ENCODE assay signal across 28 cellular contexts in genomic region chr7:106231856-106232490, GRCh38.
"Had no signal": no experiment of that assay in that cellular context is flagged by ENCODE, and none has a peak within 500 bp of the region (broad histone marks: within the 10 kb centered on the region; RNA-seq: fewer than 3 reads in every experiment).

No MANE protein-coding gene starts in this region.

- H3K4me1 Mint-ChIP-seq: activated B cell treated with CpG ODN at 0.5 μM for 24 hours; activated naive CD4-positive, alpha-beta T cell treated with anti-CD3 and anti-CD28 coated beads, Interleukin-2, amount 50 U/mL, for 24 hours; activated naive CD8-positive, alpha-beta T cell treated with anti-CD3 and anti-CD28 coated beads, Interleukin-2, amount 50 U/mL, for 24 hours; brain; T-cell had no signal

- H3K27ac Mint-ChIP-seq: activated B cell treated with CpG ODN at 0.5 μM for 24 hours; activated CD4-positive, alpha-beta T cell treated with anti-CD3 and anti-CD28 coated beads, Interleukin-2, amount 10 ng/mL, durations not matched to agents 24 days and 14 days; activated CD8-positive, alpha-beta memory T cell treated with anti-CD3 and anti-CD28 coated beads, Interleukin-2, amount 10 ng/mL, durations not matched to agents 7 days and 5 days; activated naive CD4-positive, alpha-beta T cell treated with anti-CD3 and anti-CD28 coated beads, Interleukin-2, amount 50 U/mL, for 24 hours; activated naive CD8-positive, alpha-beta T cell treated with anti-CD3 and anti-CD28 coated beads, Interleukin-2, amount 50 U/mL, for 24 hours; activated T-cell treated with anti-CD3 and anti-CD28 coated beads, Interleukin-2, amount 50 U/mL, for 24 hours; activated T-helper 1 cell treated with anti-CD3 and anti-CD28 coated beads, Interleukin-12 subunit alpha, Interleukin-12 subunit beta, Interleukin-2, Interleukin-4 antibody, amounts not matched to agents 30 ng/mL and 10 ng/mL and 1 ng/mL, durations not matched to agents 14 hours and 24 hours and 36 hours; brain; T-cell had no signal

- ATAC-seq: activated CD8-positive, alpha-beta memory T cell treated with anti-CD3 and anti-CD28 coated beads, Interleukin-2, amount 10 ng/mL, durations not matched to agents 7 days and 5 days; activated naive CD8-positive, alpha-beta T cell treated with anti-CD3 and anti-CD28 coated beads, Interleukin-2, amount 50 U/mL, for 24 hours; T-cell had no signal

- H3K36me3 Mint-ChIP-seq: activated naive CD4-positive, alpha-beta T cell treated with anti-CD3 and anti-CD28 coated beads, Interleukin-2, amount 50 U/mL, for 24 hours; brain had no signal

- H3K9me3 Mint-ChIP-seq: activated CD4-positive, alpha-beta T cell treated with anti-CD3 and anti-CD28 coated beads, Interleukin-2, amount 10 ng/mL, durations not matched to agents 24 days and 14 days; activated naive CD4-positive, alpha-beta T cell treated with anti-CD3 and anti-CD28 coated beads, Interleukin-2, amount 50 U/mL, for 24 hours; activated naive CD8-positive, alpha-beta T cell treated with anti-CD3 and anti-CD28 coated beads, Interleukin-2, amount 50 U/mL, for 24 hours; activated T-cell treated with anti-CD3 and anti-CD28 coated beads, Interleukin-2, amount 50 U/mL, for 24 hours; activated T-helper 1 cell treated with anti-CD3 and anti-CD28 coated beads, Interleukin-12 subunit alpha, Interleukin-12 subunit beta, Interleukin-2, Interleukin-4 antibody, amounts not matched to agents 30 ng/mL and 10 ng/mL and 1 ng/mL, durations not matched to agents 14 hours and 24 hours and 36 hours; T-cell had no signal

- H2AFZ ChIP-seq: PC-9 had no signal

- H3K4me3 ChIP-seq: ascending aorta, cardiac muscle cell, PC-9, SK-N-MC had no signal

- H3K27ac ChIP-seq: ascending aorta, cardiac muscle cell, PC-9, SK-N-MC had no signal

- H3K4me3 Mint-ChIP-seq: activated B cell treated with CpG ODN at 0.5 μM for 24 hours; activated CD4-positive, alpha-beta T cell treated with anti-CD3 and anti-CD28 coated beads, Interleukin-2, amount 10 ng/mL, durations not matched to agents 24 days and 14 days; activated CD8-positive, alpha-beta memory T cell treated with anti-CD3 and anti-CD28 coated beads, Interleukin-2, amount 10 ng/mL, durations not matched to agents 7 days and 5 days; activated naive CD4-positive, alpha-beta T cell treated with anti-CD3 and anti-CD28 coated beads, Interleukin-2, amount 50 U/mL, for 24 hours; activated naive CD8-positive, alpha-beta T cell treated with anti-CD3 and anti-CD28 coated beads, Interleukin-2, amount 50 U/mL, for 24 hours; activated T-cell treated with anti-CD3 and anti-CD28 coated beads, Interleukin-2, amount 50 U/mL, for 24 hours; activated T-helper 1 cell treated with anti-CD3 and anti-CD28 coated beads, Interleukin-12 subunit alpha, Interleukin-12 subunit beta, Interleukin-2, Interleukin-4 antibody, amounts not matched to agents 30 ng/mL and 10 ng/mL and 1 ng/mL, durations not matched to agents 14 hours and 24 hours and 36 hours; brain; T-cell had no signal

- H3K27me3 ChIP-seq: ascending aorta, cardiac muscle cell had no signal

- H3K36me3 ChIP-seq: ascending aorta, cardiac muscle cell had no signal

- FAIRE-seq: TTC549 had no signal

- H3K4me2 ChIP-seq: PC-9 had no signal

- H3K9me3 ChIP-seq: ascending aorta had no signal

- H3K4me1 ChIP-seq: ascending aorta had no signal

- DNase-seq: activated B cell treated with CpG ODN at 0.5 μM for 24 hours; activated CD4-positive, alpha-beta T cell treated with anti-CD3 and anti-CD28 coated beads for 1 hour; activated CD4-positive, alpha-beta T cell treated with anti-CD3 and anti-CD28 coated beads, Interleukin-2, amount 10 ng/mL, durations not matched to agents 24 days and 14 days; activated CD4-positive, alpha-beta T cell treated with anti-CD3 and anti-CD28 coated beads, Interleukin-2, amount 50 U/mL, for 48 hours; activated CD8-positive, alpha-beta memory T cell treated with anti-CD3 and anti-CD28 coated beads, Interleukin-2, amount 10 ng/mL, durations not matched to agents 7 days and 5 days; activated effector memory CD4-positive, alpha-beta T cell treated with Interleukin-2 at 50 U/mL for 16 hours; activated naive CD4-positive, alpha-beta T cell; activated naive CD8-positive, alpha-beta T cell treated with anti-CD3 and anti-CD28 coated beads, Interleukin-2, amount 50 U/mL, for 24 hours; activated T-cell treated with anti-CD3 and anti-CD28 coated beads, Interleukin-2, amount 50 U/mL, for 24 hours; amniotic stem cell; Kasumi-1; NCI-H1048; NCI-H146; NCI-H187 treated with DMSO at 0.1 percent for 48 hours; NCI-H2081 treated with DMSO at 0.1 percent for 48 hours; NCI-H446; NCI-H524; PC-9; T-cell; T-helper 2 cell; T1000 had no signal
